Comparison of ENCODE assay signal across 8 cellular contexts in the genomic region with DNA sequence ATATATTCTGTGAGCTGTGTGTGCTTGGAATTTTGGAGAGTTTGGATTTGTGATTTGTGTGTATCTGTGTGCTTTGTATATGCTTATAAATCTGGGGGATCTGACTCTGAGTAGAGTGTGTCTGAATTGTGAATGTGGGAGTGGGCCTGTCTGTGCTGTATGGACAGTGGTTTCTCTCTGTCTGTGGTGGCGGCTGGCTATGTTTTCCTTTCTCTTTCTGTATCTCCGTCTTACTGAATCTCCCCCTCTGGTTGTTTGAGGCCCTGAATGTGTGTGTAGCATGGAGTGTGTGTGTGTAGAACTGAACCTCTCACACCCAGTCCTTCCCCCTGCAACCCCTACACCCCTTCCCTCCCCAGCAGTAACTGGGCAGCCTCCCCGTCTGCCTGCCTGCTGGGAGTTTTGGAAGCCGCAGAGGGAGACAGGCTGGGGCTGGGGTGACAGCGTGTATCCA. TPM values are rescaled to one million over a fixed set of nuclear protein-coding genes. Genes with fewer than 3 reads are reported as not detected.
DNase-seq lines count a peak whose midpoint lies in the region; ATAC-seq and TF ChIP-seq lines count a peak whose summit lies in the region.

No MANE protein-coding gene starts in this region.

- CTCF ChIA-PET in activated CD8-positive, alpha-beta memory T cell treated with anti-CD3 and anti-CD28 coated beads, Interleukin-2, amount 10 ng/mL, durations not matched to agents 7 days and 5 days (lab: Charles Lee): interaction anchor here (0.7 to 1.4 kb wide), 3 partner anchors 17 to 390 kb away, joined by 3 to 6 read pairs (median 3); a partner anchor contains a TSS

- peak overlapping the region in 1 of 2 donors; percentile 13 for H3K9ac ChIP-seq in duodenal mucosa (ENCODE audit: low read depth in 1 of 2, low read length in 2 of 2)

- no peak overlapping the region for H2AFZ ChIP-seq in osteoblast (ENCODE audit: low read length)

- H3K9me3 Mint-ChIP-seq in activated CD8-positive, alpha-beta memory T cell treated with anti-CD3 and anti-CD28 coated beads, Interleukin-2, amount 10 ng/mL, durations not matched to agents 7 days and 5 days (ENCODE audit: low read depth): no peaks in the 10 kb centered on the region

- H3K4me3 Mint-ChIP-seq in activated CD8-positive, alpha-beta memory T cell treated with anti-CD3 and anti-CD28 coated beads, Interleukin-2, amount 10 ng/mL, durations not matched to agents 7 days and 5 days: peak overlapping the region; percentile 0

- no peaks in the 10 kb centered on the region for H3K9me3 ChIP-seq in duodenal mucosa (ENCODE audit: control insufficient read depth in 1 of 2, low read length in 2 of 2)
- no peaks in the 10 kb centered on the region for H3K9me3 ChIP-seq in osteoblast (ENCODE audit: low read depth, low read length)

- H3K4me1 ChIP-seq in duodenal mucosa (ENCODE audit: control insufficient read depth in 1 of 2, insufficient read depth in 2 of 2, low read length in 2 of 2) (peaks cover 47 to 61% of the 10 kb centered on the region in 2 donors), osteoblast (ENCODE audit: insufficient read depth, low read length) (peaks cover 63% of the 10 kb centered on the region)

- no peak for TF ChIP-seq CTCF in osteoblast (IDR thresholded peaks at IDR 0.05; ENCODE audit: extremely low read depth, low read depth, low read length)

- H4K20me1 ChIP-seq in osteoblast (ENCODE audit: insufficient read depth, low read length): peaks cover 43% of the 10 kb centered on the region

- H3K36me3 ChIP-seq in duodenal mucosa (ENCODE audit: control insufficient read depth in 1 of 2, insufficient read depth in 2 of 2, low read length in 2 of 2) (no peaks in the 10 kb centered on the region), osteoblast (ENCODE audit: insufficient read depth, low read length) (peaks cover 5% of the 10 kb centered on the region)

- peaks cover 35% of the 10 kb centered on the region for H3K4me1 Mint-ChIP-seq in activated CD8-positive, alpha-beta memory T cell treated with anti-CD3 and anti-CD28 coated beads, Interleukin-2, amount 10 ng/mL, durations not matched to agents 7 days and 5 days

- peaks cover 39% of the 10 kb centered on the region for H3K27me3 Mint-ChIP-seq in activated CD8-positive, alpha-beta memory T cell treated with anti-CD3 and anti-CD28 coated beads, Interleukin-2, amount 10 ng/mL, durations not matched to agents 7 days and 5 days

- H3K4me3 ChIP-seq in duodenal mucosa (ENCODE audit: low read depth in 1 of 2, low read length in 2 of 2) (peak overlapping the region in 1 of 2 donors; percentile 27), osteoblast (ENCODE audit: insufficient read depth, low read length) (peak overlapping the region; percentile 93)

- peak overlapping the region; percentile 93 for H3K4me2 ChIP-seq in osteoblast (ENCODE audit: insufficient read depth, low read length)

- DNase-seq in activated CD8-positive, alpha-beta memory T cell treated with anti-CD3 and anti-CD28 coated beads, Interleukin-2, amount 10 ng/mL, durations not matched to agents 7 days and 5 days: no peak
- DNase-seq in activated CD8-positive, alpha-beta memory T cell treated with anti-CD3 and anti-CD28 coated beads, Interleukin-2, amount 50 U/mL, for 4 hours: no peak
- DNase-seq in osteoblast (ENCODE audit: insufficient read length, low spot score, missing footprints) (peak; percentile 77), middle frontal gyrus (ENCODE audit: extremely low spot score, low spot score) (no peak), GOT3 (lab: John Stamatoyannopoulos, UW) (no peak)

- H3K27ac Mint-ChIP-seq in activated CD8-positive, alpha-beta memory T cell treated with anti-CD3 and anti-CD28 coated beads, Interleukin-2, amount 10 ng/mL, durations not matched to agents 7 days and 5 days: no peak overlapping the region

- peak overlapping the region; percentile 63 for H3K27ac ChIP-seq in duodenal mucosa (ENCODE audit: low read depth, low read length)
- peak overlapping the region; percentile 98 for H3K27ac ChIP-seq in osteoblast (ENCODE audit: low read depth, low read length)

- H3K36me3 Mint-ChIP-seq in activated CD8-positive, alpha-beta memory T cell treated with anti-CD3 and anti-CD28 coated beads, Interleukin-2, amount 10 ng/mL, durations not matched to agents 7 days and 5 days: no peaks in the 10 kb centered on the region

- H3K27me3 ChIP-seq in duodenal mucosa (ENCODE audit: control insufficient read depth in 1 of 2, insufficient read depth in 2 of 2, low read length in 2 of 2) (no peaks in the 10 kb centered on the region), osteoblast (ENCODE audit: insufficient read depth, low read length) (no peaks in the 10 kb centered on the region)

- ATAC-seq in activated CD8-positive, alpha-beta memory T cell treated with anti-CD3 and anti-CD28 coated beads, Interleukin-2, amount 10 ng/mL, durations not matched to agents 7 days and 5 days: peak; percentile 23
- ATAC-seq in HG03565 (IDR thresholded peaks at IDR 0.05; ENCODE audit: unreplicated experiment) (peak; percentile 32), GM21526 (IDR thresholded peaks at IDR 0.05; ENCODE audit: low FRiP score, unreplicated experiment) (no peak)

- peaks cover 93% of the 10 kb centered on the region for H3K79me2 ChIP-seq in osteoblast (ENCODE audit: insufficient read depth, low read length)

RNA-seq across cellular contexts. Expression of a gene that starts 4.7 kb away (rescaled TPM):
- total RNA-seq in activated CD8-positive, alpha-beta memory T cell treated with anti-CD3 and anti-CD28 coated beads, Interleukin-2, amount 10 ng/mL, durations not matched to agents 7 days and 5 days: 1 to 10 TPM; 1.8 to 4.1 TPM
- 186 and 210 TPM in 2 replicates for total RNA-seq in osteoblast

Comparison
In these comparisons a context has a peak if more than half of its experiments do, and no peak if none do; other contexts are left out.
1. RNA of a gene that starts 4.7 kb away (total RNA-seq): 186 to 210 TPM in osteoblast; 1.8 to 4.1 TPM in activated CD8-positive, alpha-beta memory T cell treated with anti-CD3 and anti-CD28 coated beads, Interleukin-2, amount 10 ng/mL, durations not matched to agents 7 days and 5 days; every median in the first group is over 10 times any median in the second.